ENCODE assay signal across 1 cellular context in genomic region chr3:127780536-127781400, GRCh38.
TF ChIP-seq lines count a peak whose summit lies in the region.

No MANE protein-coding gene starts in this region.

TF ChIP-seq in HepG2, 621 proteins besides CTCF, POLR2A, EP300 and RAD21:
- TF ChIP-seq ZNF407 (CRISPR knock-in tag; IDR thresholded peaks at IDR 0.05; ENCODE audit: not compliant biosample characterization) (no peak), RAD51 (IDR thresholded peaks at IDR 0.05; ENCODE audit: borderline replicate concordance) (no peak), TERF1 (CRISPR knock-in tag; IDR thresholded peaks at IDR 0.05) (no peak), DBP (CRISPR knock-in tag; IDR thresholded peaks at IDR 0.05; ENCODE audit: not compliant biosample characterization) (no peak), GLI4 (CRISPR knock-in tag; IDR thresholded peaks at IDR 0.05; ENCODE audit: borderline replicate concordance) (no peak), NCOR1 (IDR thresholded peaks at IDR 0.05; ENCODE audit: borderline replicate concordance, low read length) (no peak), LRRFIP1 (CRISPR knock-in tag; conservative IDR thresholded peaks at IDR 0.05) (no peak), NR2F1 (CRISPR knock-in tag; IDR thresholded peaks at IDR 0.05) (no peak), FOSL1 (CRISPR knock-in tag; IDR thresholded peaks at IDR 0.05; ENCODE audit: borderline replicate concordance) (no peak), KDM5A (IDR thresholded peaks at IDR 0.05; ENCODE audit: borderline replicate concordance, low read length) (no peak), CENPBD1 (CRISPR knock-in tag; IDR thresholded peaks at IDR 0.05; ENCODE audit: borderline replicate concordance, low read depth) (no peak), HNF1A (IDR thresholded peaks at IDR 0.05; ENCODE audit: low read depth) (no peak), HNF1A (CRISPR knock-in tag; IDR thresholded peaks at IDR 0.05; ENCODE audit: borderline replicate concordance) (no peak)
